ENCODE assay signal across 8 cellular contexts in the genomic region with DNA sequence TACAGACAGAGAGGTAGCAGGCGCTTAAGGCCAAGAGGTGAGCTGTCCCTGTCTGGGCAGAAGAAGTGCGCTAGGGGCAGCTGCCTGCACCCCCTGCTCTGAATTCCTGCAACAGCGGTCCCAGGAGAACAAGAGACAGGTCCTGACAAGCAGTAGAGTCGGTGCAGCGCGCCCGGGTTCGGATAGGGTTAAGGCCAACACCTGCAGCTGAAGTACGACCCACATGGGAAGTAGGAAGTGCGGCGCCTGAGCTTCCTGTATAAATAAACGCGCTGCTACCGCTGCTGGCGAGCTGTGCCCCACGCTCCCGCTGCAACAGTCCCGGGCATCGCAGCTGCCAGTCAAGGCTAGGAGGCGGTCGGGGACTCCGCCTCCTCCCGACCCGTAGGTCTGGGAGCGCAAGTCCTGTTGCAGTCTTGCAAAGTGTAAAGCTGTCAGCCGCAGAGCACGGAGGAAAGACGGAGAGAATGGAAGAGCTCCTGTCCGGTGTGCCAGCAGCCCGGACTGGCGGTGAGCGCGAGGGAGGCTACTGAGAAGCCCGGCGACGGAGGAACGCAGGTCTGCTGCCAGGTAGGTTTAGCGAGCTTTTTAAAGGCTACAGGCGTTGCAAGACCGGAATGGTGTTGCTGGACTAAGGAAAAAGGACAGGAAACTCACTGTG. TPM values are rescaled to one million over a fixed set of nuclear protein-coding genes. Genes with fewer than 3 reads are reported as not detected.
A peak's percentile ranks its signal among the peaks of the same experiment; 100 is the strongest.
DNase-seq lines count a peak whose midpoint lies in the region; ATAC-seq lines count a peak whose summit lies in the region.

A gene (plus strand): TSS at position 290 of the 661 bp plus-strand sequence. CDS start 12,185 bp downstream, outside the sequence.

- peak; percentile 84 for ATAC-seq in GM21786 (IDR thresholded peaks at IDR 0.05; ENCODE audit: unreplicated experiment)
- ATAC-seq in natural killer cell treated with Interleukin-12 subunit alpha and Interleukin-12 subunit beta and Interleukin-15 and Interleukin-18, amount 100 ng/mL, for 72 hours: peak; percentile 93 to 96

- H4K20me1 ChIP-seq in Karpas-422 (ENCODE audit: insufficient read depth, low read depth, low read length): peaks cover 3% of the 10 kb centered on the region; the same call in 1 of the 2 replicates

- peaks cover 12% of the 10 kb centered on the region for H3K27me3 Mint-ChIP-seq in activated T-helper 2 cell treated with anti-CD3 and anti-CD28 coated beads, Interferon-gamma antibody, Interleukin-2, Interleukin-4, amounts not matched to agents 10 μg/mL and 5 μg/mL and 100 μg/mL, durations not matched to agents 14 hours and 24 hours and 36 hours (ENCODE audit: low read depth)
- H3K27me3 Mint-ChIP-seq in natural killer cell treated with Interleukin-12 subunit alpha and Interleukin-12 subunit beta and Interleukin-15 and Interleukin-18, amount 100 ng/mL, for 72 hours: peaks cover 5 to 11% of the 10 kb centered on the region in 2 donors

- H3K9me3 ChIP-seq in Karpas-422 (ENCODE audit: low read length): no peaks in the 10 kb centered on the region

- peak within 1 kb of the TSS; percentile 84 for H3K4me3 Mint-ChIP-seq in activated T-helper 2 cell treated with anti-CD3 and anti-CD28 coated beads, Interferon-gamma antibody, Interleukin-2, Interleukin-4, amounts not matched to agents 10 μg/mL and 5 μg/mL and 100 μg/mL, durations not matched to agents 14 hours and 24 hours and 36 hours (ENCODE audit: low read depth)
- H3K4me3 Mint-ChIP-seq in natural killer cell treated with Interleukin-12 subunit alpha and Interleukin-12 subunit beta and Interleukin-15 and Interleukin-18, amount 100 ng/mL, for 72 hours: peak within 1 kb of the TSS; percentile 84

- no peaks in the 10 kb centered on the region for H3K9me3 Mint-ChIP-seq in activated T-helper 2 cell treated with anti-CD3 and anti-CD28 coated beads, Interferon-gamma antibody, Interleukin-2, Interleukin-4, amounts not matched to agents 10 μg/mL and 5 μg/mL and 100 μg/mL, durations not matched to agents 14 hours and 24 hours and 36 hours
- H3K9me3 Mint-ChIP-seq in natural killer cell treated with Interleukin-12 subunit alpha and Interleukin-12 subunit beta and Interleukin-15 and Interleukin-18, amount 100 ng/mL, for 72 hours: no peaks in the 10 kb centered on the region

- peak within 1 kb of the TSS; percentile 78 for H3K4me2 ChIP-seq in Karpas-422 (ENCODE audit: low read depth, low read length, poor library complexity, severe bottlenecking)

- peak within 1 kb of the TSS; percentile 77 for H2AFZ ChIP-seq in Karpas-422 (ENCODE audit: low read length)

- H3K4me3 ChIP-seq in Karpas-422 (ENCODE audit: low read length): peak within 1 kb of the TSS; percentile 94

- peak; percentile 79 for DNase-seq in DMS114 treated with DMSO at 0.1 percent for 48 hours (lab: John Stamatoyannopoulos, UW; ENCODE audit: unreplicated experiment)
- DNase-seq in Karpas-422: peak; percentile 95
- peak; percentile 80 for DNase-seq in RKO (ENCODE audit: low spot score)
- peak; percentile 43 for DNase-seq in activated T-helper 2 cell treated with anti-CD3 and anti-CD28 coated beads, Interferon-gamma antibody, Interleukin-2, Interleukin-4, amounts not matched to agents 10 μg/mL and 5 μg/mL and 100 μg/mL, durations not matched to agents 14 hours and 24 hours and 36 hours (ENCODE audit: low spot score)
- DNase-seq in fibroblast of peridontal ligament (ENCODE audit: extremely low read depth): peak; percentile 61
- peak; percentile 74 for DNase-seq in natural killer cell treated with Interleukin-12 subunit alpha and Interleukin-12 subunit beta and Interleukin-15 and Interleukin-18, amount 100 ng/mL, for 72 hours (ENCODE audit: low spot score)
- peak; percentile 39 for DNase-seq in stimulated activated naive CD4-positive, alpha-beta T cell treated with Interleukin-2 at 50 U/mL for 16 hours (lab: John Stamatoyannopoulos, UW)

- no peaks in the 10 kb centered on the region for H3K36me3 Mint-ChIP-seq in activated T-helper 2 cell treated with anti-CD3 and anti-CD28 coated beads, Interferon-gamma antibody, Interleukin-2, Interleukin-4, amounts not matched to agents 10 μg/mL and 5 μg/mL and 100 μg/mL, durations not matched to agents 14 hours and 24 hours and 36 hours (ENCODE audit: low read depth)
- no peaks in the 10 kb centered on the region for H3K36me3 Mint-ChIP-seq in natural killer cell treated with Interleukin-12 subunit alpha and Interleukin-12 subunit beta and Interleukin-15 and Interleukin-18, amount 100 ng/mL, for 72 hours

- peaks cover 54% of the 10 kb centered on the region for H3K4me1 ChIP-seq in Karpas-422 (ENCODE audit: low read length)

- H3K9me2 ChIP-seq in Karpas-422 (replicated peaks; ENCODE audit: insufficient read depth, low read length): no peaks in the 10 kb centered on the region

- H3K27ac ChIP-seq in Karpas-422 (ENCODE audit: low read length): peak within 1 kb of the TSS; percentile 79

- peaks cover 15% of the 10 kb centered on the region for H3K36me3 ChIP-seq in Karpas-422 (ENCODE audit: insufficient read depth, low read length)

- intact Hi-C loops in activated T-helper 2 cell treated with anti-CD3 and anti-CD28 coated beads, Interferon-gamma antibody, Interleukin-2, Interleukin-4, amounts not matched to agents 10 μg/mL and 5 μg/mL and 100 μg/mL, durations not matched to agents 14 hours and 24 hours and 36 hours (cut with micrococcal nuclease): loop anchor here (2.0 to 5.0 kb wide), 2 partner anchors 58 to 100 kb away; no protein-coding TSS in a partner anchor

- no peaks in the 10 kb centered on the region for H3K27me3 ChIP-seq in Karpas-422 (ENCODE audit: low read length)

- peak within 1 kb of the TSS; percentile 85 for H3K9ac ChIP-seq in Karpas-422 (ENCODE audit: low read length)

- peak within 1 kb of the TSS; percentile 1 for H3K27ac Mint-ChIP-seq in activated T-helper 2 cell treated with anti-CD3 and anti-CD28 coated beads, Interferon-gamma antibody, Interleukin-2, Interleukin-4, amounts not matched to agents 10 μg/mL and 5 μg/mL and 100 μg/mL, durations not matched to agents 14 hours and 24 hours and 36 hours
- H3K27ac Mint-ChIP-seq in natural killer cell treated with Interleukin-12 subunit alpha and Interleukin-12 subunit beta and Interleukin-15 and Interleukin-18, amount 100 ng/mL, for 72 hours: peak within 1 kb of the TSS; percentile 60 to 97

- peaks cover 27% of the 10 kb centered on the region for H3K4me1 Mint-ChIP-seq in activated T-helper 2 cell treated with anti-CD3 and anti-CD28 coated beads, Interferon-gamma antibody, Interleukin-2, Interleukin-4, amounts not matched to agents 10 μg/mL and 5 μg/mL and 100 μg/mL, durations not matched to agents 14 hours and 24 hours and 36 hours (ENCODE audit: low read depth)
- H3K4me1 Mint-ChIP-seq in natural killer cell treated with Interleukin-12 subunit alpha and Interleukin-12 subunit beta and Interleukin-15 and Interleukin-18, amount 100 ng/mL, for 72 hours (ENCODE audit: low read depth in 2 of 2): peaks cover 24 to 26% of the 10 kb centered on the region in 2 donors

- H3K79me2 ChIP-seq in Karpas-422 (ENCODE audit: low read length): peaks cover 45% of the 10 kb centered on the region

RNA-seq across cellular contexts. Expression of the gene that starts here (rescaled TPM):
- 28.1 and 36.4 TPM in 2 replicates for total RNA-seq in Karpas-422 (2014; rRNA removed; shearing (Covaris generic); ENCODE audit: low replicate concordance)
- 4.0 and 5.7 TPM in 2 replicates for total RNA-seq in activated T-helper 2 cell treated with anti-CD3 and anti-CD28 coated beads, Interferon-gamma antibody, Interleukin-2, Interleukin-4, amounts not matched to agents 10 μg/mL and 5 μg/mL and 100 μg/mL, durations not matched to agents 14 hours and 24 hours and 36 hours
- 1 to 10 TPM in 1 of 2 donors, under 1 TPM in 1; 0.76 to 2.0 TPM for total RNA-seq in natural killer cell treated with Interleukin-12 subunit alpha and Interleukin-12 subunit beta and Interleukin-15 and Interleukin-18, amount 100 ng/mL, for 72 hours

Comparison
In these comparisons a context has a peak if more than half of its experiments do, and no peak if none do; other contexts are left out.
1. Peak in every context shown above with its lines: DNase-seq, ATAC-seq, H3K4me3 ChIP-seq and H3K27ac ChIP-seq.
2. DNase-seq: peak in every context shown above with its lines; median percentile 95 in Karpas-422; 80 in RKO; 79 in DMS114 treated with DMSO at 0.1 percent for 48 hours; 74 in natural killer cell treated with Interleukin-12 subunit alpha and Interleukin-12 subunit beta and Interleukin-15 and Interleukin-18, amount 100 ng/mL, for 72 hours; 61 in fibroblast of peridontal ligament; 43 in activated T-helper 2 cell treated with anti-CD3 and anti-CD28 coated beads, Interferon-gamma antibody, Interleukin-2, Interleukin-4, amounts not matched to agents 10 μg/mL and 5 μg/mL and 100 μg/mL, durations not matched to agents 14 hours and 24 hours and 36 hours; 39 in stimulated activated naive CD4-positive, alpha-beta T cell treated with Interleukin-2 at 50 U/mL for 16 hours.